In the genomic region with DNA sequence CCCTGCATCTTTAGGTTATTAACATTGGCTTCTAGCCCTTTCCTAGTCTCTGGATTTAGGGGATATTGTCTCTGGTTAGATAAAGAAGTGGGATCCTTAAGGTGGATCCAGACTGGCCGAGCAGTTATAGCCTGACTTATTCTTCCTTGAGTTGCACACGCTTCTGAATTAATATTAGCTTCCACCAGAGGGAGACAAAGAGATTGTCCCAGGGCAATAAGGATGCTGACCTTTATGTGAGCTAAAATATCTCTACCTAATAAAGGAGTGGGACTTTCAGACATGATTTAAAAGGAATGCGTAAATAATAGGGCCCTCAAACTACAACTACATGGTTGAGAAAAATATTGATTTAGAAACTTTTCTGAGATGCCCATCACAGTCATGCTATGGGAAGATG, we compare ENCODE assay signal across 8 cellular contexts.
A peak's percentile ranks its signal among the peaks of the same experiment; 100 is the strongest.
DNase-seq lines count a peak whose midpoint lies in the region; ATAC-seq, FAIRE-seq and TF ChIP-seq lines count a peak whose summit lies in the region.

No MANE protein-coding gene starts in this region.

- H4K20me1 ChIP-seq in SU-DHL-6 (ENCODE audit: low read depth, low read length) (no peaks in the 10 kb centered on the region), HepG2 (ENCODE audit: insufficient read depth, low read length) (no peaks in the 10 kb centered on the region)

- no peaks in the 10 kb centered on the region for H3F3A ChIP-seq in SU-DHL-6 (ENCODE audit: insufficient read depth)

- no peaks in the 10 kb centered on the region for H3K9me2 ChIP-seq in SU-DHL-6 (replicated peaks; ENCODE audit: insufficient read depth, low read length)

- BruUV-seq in Caco-2 (replicated peaks; lab: Mats Ljungman, UMichigan) = no TSS peak
- no TSS peak for BruUV-seq in HepG2 (replicated peaks; lab: Mats Ljungman, UMichigan)

- H3K4me3 ChIP-seq in Caco-2 (ENCODE audit: low read depth, low read length) (no peak overlapping the region), SU-DHL-6 (ENCODE audit: insufficient read depth, low read length, poor library complexity, severe bottlenecking) (no peak overlapping the region), HepG2 (replicated peaks in 1 of 3; ENCODE audit: insufficient read depth in 1 of 3, low read depth in 2 of 3, low read length in 3 of 3) (no peak overlapping the region)

- no peaks in the 10 kb centered on the region for H3K79me2 ChIP-seq in SU-DHL-6 (ENCODE audit: insufficient read depth, low read length)
- H3K79me2 ChIP-seq in HepG2 (ENCODE audit: insufficient read depth, low read length) = no peaks in the 10 kb centered on the region

- ATAC-seq in GM19452 (IDR thresholded peaks at IDR 0.05; ENCODE audit: unreplicated experiment) (peak; percentile 73), HepG2 (peak; percentile 69), natural killer cell (no peak)

- H3K27ac ChIP-seq in SU-DHL-6 (ENCODE audit: low read depth, low read length) (no peak overlapping the region), HepG2 (ENCODE audit: extremely low read length, insufficient read depth, low read length) (no peak overlapping the region)

- in situ Hi-C loops in HepG2 (cut with HindIII; ENCODE audit: extremely low pct_ligation_motif_present, low pct_unique_long_range_greater_than_20kb) = no loop called here

- H3K4me3 Mint-ChIP-seq in Caco-2 (ENCODE audit: unreplicated experiment) (no peak overlapping the region), natural killer cell (no peak overlapping the region)

- intact Hi-C loops in Caco-2 (cut with micrococcal nuclease; ENCODE audit: unreplicated experiment) (loop anchor here (1.0 kb wide), 3 partner anchors 116 to 304 kb away; no protein-coding TSS in a partner anchor), HepG2 (cut with micrococcal nuclease; ENCODE audit: unreplicated experiment) (loop anchor here (1.0 to 2.0 kb wide), 2 partner anchors 220 to 303 kb away; no protein-coding TSS in a partner anchor), natural killer cell (cut with micrococcal nuclease) (no loop called here)

- TF ChIP-seq CTCF in Caco-2 (IDR thresholded peaks at IDR 0.05; ENCODE audit: insufficient read depth in 1 of 2, low read depth in 1 of 2, low read length in 1 of 2, severe bottlenecking in 1 of 2, unreplicated experiment in 1 of 2) = peak; percentile 61 to 76
- peak; percentile 53 for TF ChIP-seq CTCF in SU-DHL-6 (IDR thresholded peaks at IDR 0.05; ENCODE audit: insufficient read depth, low read length, poor library complexity, severe bottlenecking)
- peak; percentile 40; the same call in 1 of the 2 replicates for TF ChIP-seq CTCF in HepG2 (CRISPR knock-in tag; IDR thresholded peaks at IDR 0.05)
- TF ChIP-seq CTCF in natural killer cell (IDR thresholded peaks at IDR 0.05) = no peak

- peaks cover 4% of the 10 kb centered on the region for H3K4me1 Mint-ChIP-seq in Caco-2 (ENCODE audit: low read depth, unreplicated experiment)
- H3K4me1 Mint-ChIP-seq in natural killer cell = no peaks in the 10 kb centered on the region

- CTCF ChIA-PET in Caco-2 (lab: Charles Lee) (interaction anchor here (0.6 to 0.9 kb wide), 5 partner anchors 14 to 487 kb away, joined by 3 to 5 read pairs (median 4); a partner anchor contains a TSS), HepG2 (lab: Yijun Ruan, JAX; ENCODE audit: low intra/inter-chr PET ratio, low total read pairs) (interaction anchor here (1.5 kb wide), 1 partner anchor 219 kb away, joined by 11 read pairs; no protein-coding TSS in a partner anchor)

- no peak for TF ChIP-seq EP300 in HepG2 (IDR thresholded peaks at IDR 0.05; ENCODE audit: low read depth in 2 of 2, low read length in 2 of 2)
- no peak for TF ChIP-seq EP300 in HepG2 (CRISPR knock-in tag; IDR thresholded peaks at IDR 0.05; ENCODE audit: borderline replicate concordance)

- 7% methylated on average over 3 of the region's 3 CpGs for WGBS in HepG2 (ENCODE audit: low lambda C conversion rate)

- H3K4me1 ChIP-seq in Caco-2 (peaks cover 1% of the 10 kb centered on the region; the same call in 1 of the 2 replicates), HepG2 (ENCODE audit: insufficient read depth, low read length) (no peaks in the 10 kb centered on the region)

- H3K36me3 Mint-ChIP-seq in Caco-2 (ENCODE audit: insufficient read depth, unreplicated experiment) (no peaks in the 10 kb centered on the region), natural killer cell (no peaks in the 10 kb centered on the region)

- no peak overlapping the region for H3K9ac ChIP-seq in SU-DHL-6 (ENCODE audit: low read length)
- no peak overlapping the region for H3K9ac ChIP-seq in HepG2 (ENCODE audit: insufficient read depth, low read depth, low read length)

- H3K4me2 ChIP-seq in SU-DHL-6 (ENCODE audit: low read depth, low read length, poor library complexity, severe bottlenecking) = no peak overlapping the region
- no peak overlapping the region for H3K4me2 ChIP-seq in HepG2 (ENCODE audit: low read depth, low read length)

- TF ChIP-seq POLR2A in HepG2 (IDR thresholded peaks at IDR 0.05; ENCODE audit: insufficient read depth in 1 of 2, low read depth in 2 of 2, low read length in 2 of 2) = no peak

- H3K27me3 ChIP-seq in Caco-2 (replicated peaks; ENCODE audit: control insufficient read depth, insufficient read depth, low read length) = no peaks in the 10 kb centered on the region
- H3K27me3 ChIP-seq in SU-DHL-6 (ENCODE audit: low read length) = no peaks in the 10 kb centered on the region
- no peaks in the 10 kb centered on the region for H3K27me3 ChIP-seq in HepG2 (ENCODE audit: control insufficient read depth in 1 of 2, insufficient read depth in 2 of 2, low read length in 2 of 2)

- no peak overlapping the region for H2AFZ ChIP-seq in SU-DHL-6 (ENCODE audit: low read depth, low read length, severe bottlenecking)
- no peak overlapping the region for H2AFZ ChIP-seq in HepG2 (ENCODE audit: low read length)

- POLR2A ChIA-PET in Caco-2 (lab: Charles Lee) (no interaction called here), HepG2 (lab: Yijun Ruan, JAX) (no interaction called here)

- H3K27me3 Mint-ChIP-seq in Caco-2 (ENCODE audit: insufficient read depth, unreplicated experiment) (peaks cover 4% of the 10 kb centered on the region), natural killer cell (ENCODE audit: low read depth in 2 of 2) (no peaks in the 10 kb centered on the region)

- TF ChIP-seq RAD21 in HepG2 (CRISPR knock-in tag; IDR thresholded peaks at IDR 0.05) = no peak

- H3K27ac Mint-ChIP-seq in Caco-2 (ENCODE audit: unreplicated experiment) = no peak overlapping the region
- H3K27ac Mint-ChIP-seq in natural killer cell = no peak overlapping the region

- FAIRE-seq in HepG2 (lab: Jason Lieb, UNC) = no peak

- H3K36me3 ChIP-seq in Caco-2 (ENCODE audit: control insufficient read depth, insufficient read depth, low read length) (no peaks in the 10 kb centered on the region), SU-DHL-6 (ENCODE audit: low read length) (no peaks in the 10 kb centered on the region), HepG2 (replicated peaks in 1 of 2; ENCODE audit: control insufficient read depth in 1 of 2, insufficient read depth in 2 of 2, low read length in 2 of 2) (no peaks in the 10 kb centered on the region)

- DNase-seq in Caco-2 (peak in 1 of 2 experiments; percentile 57), HS-27A (ENCODE audit: low read depth) (peak; percentile 41), HepG2 (ENCODE audit: low spot score) (peak; percentile 6), NCI-H226 (no peak), AG08396 (ENCODE audit: low spot score) (no peak), natural killer cell (no peak)

- no peaks in the 10 kb centered on the region for H3K9me3 ChIP-seq in Caco-2
- H3K9me3 ChIP-seq in SU-DHL-6 (ENCODE audit: insufficient read depth, low read length) = no peaks in the 10 kb centered on the region
- peaks cover 52% of the 10 kb centered on the region for H3K9me3 ChIP-seq in HepG2 (ENCODE audit: low read length)

- H3K9me3 Mint-ChIP-seq in Caco-2 (ENCODE audit: unreplicated experiment) (no peaks in the 10 kb centered on the region), natural killer cell (peaks cover 9 to 11% of the 10 kb centered on the region in 2 donors)

TF ChIP-seq in HepG2, 621 proteins besides CTCF, POLR2A, EP300 and RAD21:
- TF ChIP-seq, protein P1, sequence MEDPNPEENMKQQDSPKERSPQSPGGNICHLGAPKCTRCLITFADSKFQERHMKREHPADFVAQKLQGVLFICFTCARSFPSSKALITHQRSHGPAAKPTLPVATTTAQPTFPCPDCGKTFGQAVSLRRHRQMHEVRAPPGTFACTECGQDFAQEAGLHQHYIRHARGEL (CRISPR knock-in tag; IDR thresholded peaks at IDR 0.05) = peak; percentile 80; the same call in 1 of the 2 replicates
- TF ChIP-seq MAFG (CRISPR knock-in tag; IDR thresholded peaks at IDR 0.05) (no peak), RFX5 (IDR thresholded peaks at IDR 0.05; ENCODE audit: low read depth, low read length) (no peak), STAT5B (CRISPR knock-in tag; IDR thresholded peaks at IDR 0.05) (no peak), ZZZ3 (CRISPR knock-in tag; IDR thresholded peaks at IDR 0.05; ENCODE audit: borderline replicate concordance) (no peak), SMC3 (IDR thresholded peaks at IDR 0.05; ENCODE audit: low read length) (peak; percentile 42; the same call in 1 of the 2 replicates), TSC22D2 (CRISPR knock-in tag; IDR thresholded peaks at IDR 0.05; ENCODE audit: borderline replicate concordance) (no peak), PITX1 (CRISPR knock-in tag; IDR thresholded peaks at IDR 0.05) (no peak), STAG1 (CRISPR knock-in tag; IDR thresholded peaks at IDR 0.05) (peak; percentile 39; the same call in 1 of the 2 replicates)
- TF ChIP-seq, protein P2, sequence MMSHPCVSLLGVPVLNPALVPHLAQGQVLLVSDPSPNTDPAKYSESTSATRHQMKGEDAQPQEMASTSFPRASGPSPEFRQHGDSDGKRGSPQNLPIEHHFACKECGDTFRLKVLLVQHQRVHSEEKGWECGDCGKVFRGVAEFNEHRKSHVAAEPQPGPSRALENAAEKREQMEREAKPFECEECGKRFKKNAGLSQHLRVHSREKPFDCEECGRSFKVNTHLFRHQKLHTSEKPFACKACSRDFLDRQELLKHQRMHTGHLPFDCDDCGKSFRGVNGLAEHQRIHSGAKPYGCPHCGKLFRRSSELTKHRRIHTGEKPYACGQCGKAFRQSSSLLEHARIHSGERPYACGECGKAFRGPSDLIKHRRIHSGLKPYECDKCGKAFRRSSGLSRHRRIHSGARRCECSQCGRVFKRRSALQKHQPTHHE (CRISPR knock-in tag; IDR thresholded peaks at IDR 0.05; ENCODE audit: borderline replicate concordance) = no peak

Comparison
In these comparisons a context has a peak if more than half of its experiments do, and no peak if none do; other contexts are left out.
1. DNase-seq: peak in HS-27A (single experiment) and HepG2 (single experiment); none in NCI-H226 (single experiment), AG08396 (single experiment) and natural killer cell (single experiment).
2. ATAC-seq: peak in GM19452 (single experiment) and HepG2 (single experiment); none in natural killer cell (0 of 3).